ENCODE assay signal across 2 cellular contexts in genomic region chr3:76099956-76100355, GRCh38.
A peak's percentile ranks its signal among the peaks of the same experiment; 100 is the strongest.
TF ChIP-seq lines count a peak whose summit lies in the region.

No MANE protein-coding gene starts in this region.

TF ChIP-seq in IMR-90, 13 proteins besides CTCF, POLR2A, EP300 and RAD21:
- TF ChIP-seq, protein P1, sequence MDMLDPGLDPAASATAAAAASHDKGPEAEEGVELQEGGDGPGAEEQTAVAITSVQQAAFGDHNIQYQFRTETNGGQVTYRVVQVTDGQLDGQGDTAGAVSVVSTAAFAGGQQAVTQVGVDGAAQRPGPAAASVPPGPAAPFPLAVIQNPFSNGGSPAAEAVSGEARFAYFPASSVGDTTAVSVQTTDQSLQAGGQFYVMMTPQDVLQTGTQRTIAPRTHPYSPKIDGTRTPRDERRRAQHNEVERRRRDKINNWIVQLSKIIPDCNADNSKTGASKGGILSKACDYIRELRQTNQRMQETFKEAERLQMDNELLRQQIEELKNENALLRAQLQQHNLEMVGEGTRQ (IDR thresholded peaks at IDR 0.05; ENCODE audit: low read depth, low read length), result no peak
- TF ChIP-seq CHD1 (IDR thresholded peaks at IDR 0.05; ENCODE audit: low read depth, low read length), result no peak
- peak; percentile 58; the same call in 1 of the 2 replicates for TF ChIP-seq CEBPB (IDR thresholded peaks at IDR 0.05; ENCODE audit: low read depth, low read length)
TF ChIP-seq in IMR-90: peak in this region for 1.

TF ChIP-seq in H1, 55 proteins besides CTCF, POLR2A, EP300 and RAD21:
- TF ChIP-seq CEBPB (IDR thresholded peaks at IDR 0.05; ENCODE audit: low read depth, low read length), result peak; percentile 61; the same call in 1 of the 2 replicates
- no peak for TF ChIP-seq EGR1 (IDR thresholded peaks at IDR 0.05; ENCODE audit: borderline replicate concordance, low read depth, low read length)
- no peak for TF ChIP-seq POLR2AphosphoS5 (IDR thresholded peaks at IDR 0.05; ENCODE audit: low read depth, low read length)
